Comparison of ENCODE assay signal across 1 cellular context in the genomic region with DNA sequence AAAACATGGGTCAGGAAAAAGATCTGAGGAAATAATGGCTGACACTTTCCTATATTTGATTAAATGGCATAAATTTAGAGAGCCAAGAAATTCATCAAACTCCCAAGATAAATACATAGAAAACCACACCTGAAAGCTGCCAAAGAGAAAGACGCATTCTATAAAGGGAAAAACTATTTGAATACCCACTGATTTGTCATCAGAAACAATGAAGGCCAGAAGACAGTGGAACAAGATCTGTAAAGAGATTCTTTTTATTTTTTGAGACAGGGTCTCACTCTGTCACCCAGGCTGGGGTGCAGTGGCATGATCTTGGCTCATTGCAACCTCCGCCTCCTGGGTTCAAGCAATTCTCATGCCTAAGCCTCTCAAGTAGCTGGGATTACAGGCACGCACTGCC.
A peak's percentile ranks its signal among the peaks of the same experiment; 100 is the strongest.
TF ChIP-seq lines count a peak whose summit lies in the region.

No MANE protein-coding gene starts in this region.

TF ChIP-seq in GM12878, 131 proteins besides CTCF, POLR2A, EP300 and RAD21:
- TF ChIP-seq CBX5 (IDR thresholded peaks at IDR 0.05; ENCODE audit: low read depth), result peak; percentile 85
- no peak for TF ChIP-seq ASH2L (IDR thresholded peaks at IDR 0.05; ENCODE audit: borderline replicate concordance, low read depth)
TF ChIP-seq in GM12878: peak in this region for 1.
